16 cellular contexts compared by ENCODE assay signal in the genomic region with DNA sequence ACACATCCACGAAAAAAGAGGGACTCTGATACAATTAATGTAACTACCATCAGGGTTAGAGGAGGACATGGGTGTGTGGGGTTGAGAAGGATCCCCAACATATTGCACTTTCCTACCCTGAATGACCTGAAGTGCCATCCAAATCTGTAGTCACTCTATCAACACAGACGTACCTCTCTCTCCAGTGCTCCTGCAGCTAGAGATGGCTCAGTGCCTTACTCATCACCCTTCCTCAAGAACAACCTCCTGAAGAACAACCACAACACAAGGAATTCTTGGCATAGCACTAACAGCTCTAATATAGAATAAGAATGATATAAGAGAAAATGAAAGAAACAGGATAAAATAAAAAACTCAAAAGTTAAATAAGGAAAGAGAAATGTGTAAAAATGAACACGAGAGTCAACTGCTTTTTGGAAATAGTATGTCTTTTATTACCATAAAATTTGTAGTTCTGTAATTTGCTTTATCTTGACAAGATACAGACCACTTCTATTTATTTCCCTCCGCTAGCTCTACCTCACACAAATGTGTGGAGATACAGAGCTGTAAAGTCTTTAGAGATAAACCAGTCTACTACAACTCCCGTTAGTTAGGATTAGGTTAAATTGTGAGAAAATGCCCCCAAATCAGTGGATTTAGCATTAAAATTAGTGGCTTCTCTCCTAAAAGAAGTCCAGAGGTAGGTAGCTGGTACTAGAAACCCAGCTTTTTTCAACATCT.
DNase-seq lines count a peak whose midpoint lies in the region; ATAC-seq and TF ChIP-seq lines count a peak whose summit lies in the region.
"Had no signal": no experiment of that assay in that cellular context is flagged by ENCODE, and none has a peak within 500 bp of the region (broad histone marks: within the 10 kb centered on the region; RNA-seq: fewer than 3 reads in every experiment).

No MANE protein-coding gene starts in this region.

- TF ChIP-seq EP300 in gastroesophageal sphincter (IDR thresholded peaks at IDR 0.05): no peak

- peaks cover 0 to 9% of the 10 kb centered on the region in 2 donors for H3K36me3 ChIP-seq in gastroesophageal sphincter
- H3K36me3 ChIP-seq: colonic mucosa had no signal

- peak overlapping the region; percentile 32 for H3K27ac Mint-ChIP-seq in stimulated activated effector memory CD8-positive, alpha-beta T cell treated with anti-CD3 and anti-CD28 coated beads, Interleukin-12 subunit alpha, Interleukin-12 subunit beta, amount 100 ng/mL, for 72 hours
- H3K27ac Mint-ChIP-seq: activated naive CD4-positive, alpha-beta T cell treated with anti-CD3 and anti-CD28 coated beads, Interleukin-2, amount 50 U/mL, for 24 hours; CD4-positive, alpha-beta T cell had no signal

- H3K9me3 Mint-ChIP-seq in stimulated activated effector memory CD8-positive, alpha-beta T cell treated with anti-CD3 and anti-CD28 coated beads, Interleukin-12 subunit alpha, Interleukin-12 subunit beta, amount 100 ng/mL, for 72 hours: no peaks in the 10 kb centered on the region
- H3K9me3 Mint-ChIP-seq: activated naive CD4-positive, alpha-beta T cell treated with anti-CD3 and anti-CD28 coated beads, Interleukin-2, amount 50 U/mL, for 24 hours; CD4-positive, alpha-beta T cell had no signal

- H3K27ac ChIP-seq in gastroesophageal sphincter: peak overlapping the region in 3 of 4 donors; percentile 41 to 71 (median 53)
- H3K27ac ChIP-seq: colonic mucosa had no signal

- TF ChIP-seq POLR2A in gastroesophageal sphincter (IDR thresholded peaks at IDR 0.05): no peak

- peaks cover 20% of the 10 kb centered on the region for H3K4me1 Mint-ChIP-seq in stimulated activated effector memory CD8-positive, alpha-beta T cell treated with anti-CD3 and anti-CD28 coated beads, Interleukin-12 subunit alpha, Interleukin-12 subunit beta, amount 100 ng/mL, for 72 hours

- no peaks in the 10 kb centered on the region for H3K36me3 Mint-ChIP-seq in stimulated activated effector memory CD8-positive, alpha-beta T cell treated with anti-CD3 and anti-CD28 coated beads, Interleukin-12 subunit alpha, Interleukin-12 subunit beta, amount 100 ng/mL, for 72 hours

- no peak overlapping the region for H3K4me3 Mint-ChIP-seq in stimulated activated effector memory CD8-positive, alpha-beta T cell treated with anti-CD3 and anti-CD28 coated beads, Interleukin-12 subunit alpha, Interleukin-12 subunit beta, amount 100 ng/mL, for 72 hours
- H3K4me3 Mint-ChIP-seq: activated naive CD4-positive, alpha-beta T cell treated with anti-CD3 and anti-CD28 coated beads, Interleukin-2, amount 50 U/mL, for 24 hours; CD4-positive, alpha-beta T cell had no signal

- H3K4me1 ChIP-seq in gastroesophageal sphincter: peaks cover 21 to 88% (median 35%) of the 10 kb centered on the region in 3 donors
- H3K4me1 ChIP-seq: colonic mucosa had no signal

- no peak for TF ChIP-seq CTCF in gastroesophageal sphincter (IDR thresholded peaks at IDR 0.05)

- H3K27me3 ChIP-seq in gastroesophageal sphincter: no peaks in the 10 kb centered on the region
- H3K27me3 ChIP-seq: colonic mucosa, esophagus squamous epithelium had no signal

- H3K9me3 ChIP-seq in gastroesophageal sphincter: no peaks in the 10 kb centered on the region
- H3K9me3 ChIP-seq: colonic mucosa, esophagus squamous epithelium had no signal

- H3K4me3 ChIP-seq in gastroesophageal sphincter: no peak overlapping the region
- H3K4me3 ChIP-seq: colonic mucosa, esophagus squamous epithelium had no signal

- ATAC-seq in gastroesophageal sphincter (no peak), GM18861 (IDR thresholded peaks at IDR 0.05; ENCODE audit: unreplicated experiment) (no peak), HG02938 (IDR thresholded peaks at IDR 0.05; ENCODE audit: unreplicated experiment) (no peak), GM19351 (IDR thresholded peaks at IDR 0.05; ENCODE audit: unreplicated experiment) (no peak)
- ATAC-seq in stimulated activated effector memory CD8-positive, alpha-beta T cell treated with anti-CD3 and anti-CD28 coated beads, Interleukin-12 subunit alpha, Interleukin-12 subunit beta, amount 100 ng/mL, for 72 hours: no peak
- ATAC-seq: stimulated activated naive CD8-positive, alpha-beta T cell treated with anti-CD3 and anti-CD28 coated beads, Interleukin-15, Interleukin-2, amounts not matched to agents 100 U/mL and 50 U/mL, for 24 hours had no signal

- 44 to 49% methylated on average over 5 of the region's 5 CpGs for WGBS in gastroesophageal sphincter (ENCODE audit: low coverage in 1 of 2), 2 donors

- DNase-seq in HCEC 1CT (peak; percentile 70), astrocyte of the hippocampus (ENCODE audit: low read depth, low spot score) (peak; percentile 64)
- DNase-seq in stimulated activated effector memory CD8-positive, alpha-beta T cell treated with anti-CD3 and anti-CD28 coated beads, Interleukin-12 subunit alpha, Interleukin-12 subunit beta, amount 100 ng/mL, for 72 hours (ENCODE audit: low spot score in 2 of 2): no peak
- DNase-seq: activated CD4-positive, CD25-positive, alpha-beta regulatory T cell; activated CD8-positive, alpha-beta memory T cell treated with anti-CD3 and anti-CD28 coated beads, Interleukin-2, amount 50 U/mL, for 48 hours; CD4-positive, alpha-beta T cell; colonic mucosa; esophagus squamous epithelium; GF-D8; MM.1S; stimulated activated naive CD8-positive, alpha-beta T cell treated with anti-CD3 and anti-CD28 coated beads, Interleukin-15, Interleukin-2, amounts not matched to agents 100 U/mL and 50 U/mL, for 24 hours had no signal

Comparison
In these comparisons a context has a peak if more than half of its experiments do, and no peak if none do; other contexts are left out.
1. DNase-seq: peak in HCEC 1CT (single experiment) and astrocyte of the hippocampus (single experiment); none in stimulated activated effector memory CD8-positive, alpha-beta T cell treated with anti-CD3 and anti-CD28 coated beads, Interleukin-12 subunit alpha, Interleukin-12 subunit beta, amount 100 ng/mL, for 72 hours (0 of 2).